26 cellular contexts compared by ENCODE assay signal in the genomic region with DNA sequence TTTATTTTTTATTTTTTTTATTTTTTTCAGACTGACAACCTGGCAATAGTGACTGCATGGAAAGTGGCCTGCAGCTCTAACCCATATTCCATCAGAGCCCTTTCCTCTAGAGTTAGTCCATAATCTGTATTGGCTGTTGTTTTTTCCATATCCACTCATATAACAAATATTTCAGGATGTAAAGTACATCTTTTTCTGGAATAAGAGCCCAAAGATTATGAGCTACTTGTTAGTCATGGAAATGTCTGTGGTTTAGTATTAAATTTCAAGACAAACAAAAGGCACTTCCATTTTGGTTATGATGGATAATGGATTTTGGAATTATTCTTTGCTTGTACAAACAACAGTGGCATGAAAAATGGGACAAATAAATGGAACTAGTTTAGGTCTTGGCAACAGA.
DNase-seq lines count a peak whose midpoint lies in the region; ATAC-seq and TF ChIP-seq lines count a peak whose summit lies in the region.
"Had no signal": no experiment of that assay in that cellular context is flagged by ENCODE, and none has a peak within 500 bp of the region (broad histone marks: within the 10 kb centered on the region; RNA-seq: fewer than 3 reads in every experiment).

No MANE protein-coding gene starts in this region.

- no peaks in the 10 kb centered on the region for H3K36me3 ChIP-seq in PC-3 (ENCODE audit: low read depth, low read length)

- no peak overlapping the region for H3K9ac ChIP-seq in PC-3 (ENCODE audit: low read length)

- no peaks in the 10 kb centered on the region for H3F3A ChIP-seq in PC-3 (ENCODE audit: low read length, unreplicated experiment)

- peaks cover 13% of the 10 kb centered on the region for H3K4me1 ChIP-seq in PC-3 (ENCODE audit: insufficient read depth, low read length)

- peak; percentile 42 for DNase-seq in DMS53 (lab: John Stamatoyannopoulos, UW)
- no peak for DNase-seq in DMS53 treated with DMSO at 0.1 percent for 48 hours (lab: John Stamatoyannopoulos, UW; ENCODE audit: unreplicated experiment)
- peak; percentile 82 for DNase-seq in PC-3
- peak; percentile 42 for DNase-seq in choroid plexus epithelial cell (ENCODE audit: low read depth)
- DNase-seq in iris pigment epithelial cell (ENCODE audit: low read depth), result peak; percentile 36
- DNase-seq in posterior cingulate gyrus, result no peak
- DNase-seq: activated CD4-positive, CD25-positive, alpha-beta regulatory T cell treated with anti-CD3 and anti-CD28 coated beads, Interleukin-2, amount 50 U/mL, for 72 hours; activated CD8-positive, alpha-beta T cell treated with anti-CD3 and anti-CD28 coated beads for 36 hours; activated gamma-delta T cell treated with Interleukin-2 at 50 U/mL for 16 hours; activated naive CD8-positive, alpha-beta T cell treated with anti-CD3 and anti-CD28 coated beads, Interleukin-2, amount 50 U/mL, for 24 hours; activated T-cell treated with anti-CD3 and anti-CD28 coated beads for 4 hours; CD8-positive, alpha-beta T cell; central memory CD4-positive, alpha-beta T cell; dorsolateral prefrontal cortex; Kasumi-1; naive B cell; NCI-H1092; NCI-H2107; NCI-H524 treated with DMSO at 0.1 percent for 48 hours; stimulated activated CD4-positive, alpha-beta T cell treated with anti-CD3 and anti-CD28 coated beads, Interleukin-1b, Interleukin-23, amount 100 ng/mL, for 48 hours; T-helper 1 cell had no signal

- no peaks in the 10 kb centered on the region for H4K20me1 ChIP-seq in PC-3 (ENCODE audit: low read length)

- ATAC-seq in PC-3 (peak; percentile 85), GM19023 (IDR thresholded peaks at IDR 0.05; ENCODE audit: unreplicated experiment) (no peak), HG03097 (IDR thresholded peaks at IDR 0.05; ENCODE audit: low FRiP score, unreplicated experiment) (no peak)
- ATAC-seq: activated CD8-positive, alpha-beta T cell treated with anti-CD3 and anti-CD28 coated beads for 36 hours; activated naive CD8-positive, alpha-beta T cell treated with anti-CD3 and anti-CD28 coated beads, Interleukin-2, amount 50 U/mL, for 24 hours; CD8-positive, alpha-beta T cell had no signal

- no peak overlapping the region for H3K4me3 ChIP-seq in PC-3 (ENCODE audit: low read length)
- no peak overlapping the region for H3K4me3 ChIP-seq in choroid plexus epithelial cell (ENCODE audit: low read depth, low read length)
- H3K4me3 ChIP-seq: dorsolateral prefrontal cortex, hepatocyte, skin epidermis had no signal

- no peaks in the 10 kb centered on the region for H3K9me2 ChIP-seq in PC-3 (replicated peaks; ENCODE audit: low read length)

- no peak overlapping the region for H2AFZ ChIP-seq in PC-3 (ENCODE audit: low read length)
- H2AFZ ChIP-seq: hepatocyte had no signal

- TF ChIP-seq CTCF in PC-3 (conservative IDR thresholded peaks at IDR 0.05; ENCODE audit: low read depth, low read length) (no peak), choroid plexus epithelial cell (conservative IDR thresholded peaks at IDR 0.05; ENCODE audit: low read depth, low read length) (no peak)

- POLR2A ChIA-PET in PC-3 (lab: Charles Lee; ENCODE audit: unreplicated experiment), result interaction anchor here (0.8 kb wide), 1 partner anchor 24 kb away, joined by 3 read pairs; no protein-coding TSS in a partner anchor

- no peaks in the 10 kb centered on the region for H3K27me3 ChIP-seq in PC-3 (ENCODE audit: low read length)
- H3K27me3 ChIP-seq: hepatocyte had no signal

- intact Hi-C loops in PC-3 (cut with micrococcal nuclease), result loop anchor here (2.0 to 5.0 kb wide), 3 partner anchors 24 to 296 kb away; a partner anchor contains a TSS
- intact Hi-C loops in posterior cingulate gyrus (cut with DNase I), result loop anchor here (5.0 kb wide), 1 partner anchor 1142 kb away; no protein-coding TSS in a partner anchor

- H3K9me3 ChIP-seq in PC-3 (ENCODE audit: low read length), result no peaks in the 10 kb centered on the region

- BruUV-seq in PC-3 (replicated peaks; lab: Mats Ljungman, UMichigan), result no TSS peak

- no peak overlapping the region for H3K4me2 ChIP-seq in PC-3 (ENCODE audit: low read length)
- H3K4me2 ChIP-seq: hepatocyte had no signal

- CTCF ChIA-PET in PC-3 (lab: Charles Lee), result interaction anchor here (0.6 kb wide), 2 partner anchors 42 to 194 kb away, joined by 4 to 7 read pairs; no protein-coding TSS in a partner anchor

- H3K79me2 ChIP-seq in PC-3 (ENCODE audit: low read length), result no peaks in the 10 kb centered on the region
- H3K79me2 ChIP-seq: hepatocyte had no signal

- H3K27ac ChIP-seq in PC-3 (ENCODE audit: low read length), result peak overlapping the region; percentile 56
- H3K27ac ChIP-seq: 22Rv1, dorsolateral prefrontal cortex, hepatocyte, skin epidermis had no signal

Comparison
In these comparisons a context has a peak if more than half of its experiments do, and no peak if none do; other contexts are left out.
1. DNase-seq: peak in DMS53 (single experiment), PC-3 (single experiment), choroid plexus epithelial cell (single experiment) and iris pigment epithelial cell (single experiment); none in DMS53 treated with DMSO at 0.1 percent for 48 hours (single experiment) and posterior cingulate gyrus (0 of 10).